In genomic region chr11:124644426-124645280, GRCh38 we compare ENCODE assay signal across 8 cellular contexts. TPM values are rescaled to one million over a fixed set of nuclear protein-coding genes. Genes with fewer than 3 reads are reported as not detected.
DNase-seq lines count a peak whose midpoint lies in the region; ATAC-seq and TF ChIP-seq lines count a peak whose summit lies in the region.

No MANE protein-coding gene starts in this region.

- peak overlapping the region; percentile 76 for H2AFZ ChIP-seq in OCI-LY7 (ENCODE audit: low read length)

- no peaks in the 10 kb centered on the region for H3K79me2 ChIP-seq in OCI-LY7 (ENCODE audit: insufficient read depth, low read depth, low read length)

- intact Hi-C loops in OCI-LY7 (cut with micrococcal nuclease; ENCODE audit: unreplicated experiment), result loop anchor here (1.0 kb wide), 2 partner anchors 119 to 193 kb away; no protein-coding TSS in a partner anchor

- ATAC-seq in GM19372 (IDR thresholded peaks at IDR 0.05; ENCODE audit: low read depth, unreplicated experiment), result peak; percentile 63

- DNase-seq in D341Med (ENCODE audit: low spot score), result peak; percentile 81
- peak; percentile 62 for DNase-seq in HuH-7 (ENCODE audit: low spot score)
- peak; percentile 51 for DNase-seq in OCI-LY7 (ENCODE audit: low spot score)
- peak; percentile 88 for DNase-seq in astrocyte of the cerebellum (ENCODE audit: low read depth)
- DNase-seq in hypothalamus (lab: John Stamatoyannopoulos, UW), result peak in 34 of 51 donors; percentile 2 to 69 (median 26)
- DNase-seq in skeletal muscle cell (ENCODE audit: low read depth), result no peak
- DNase-seq in mesenteric fat pad (ENCODE audit: low spot score), result no peak

- H3K9me3 ChIP-seq in OCI-LY7 (ENCODE audit: low read length), result no peaks in the 10 kb centered on the region

- TF ChIP-seq CTCF in OCI-LY7 (conservative IDR thresholded peaks at IDR 0.05; ENCODE audit: low read length), result peak; percentile 94
- peak; percentile 71 for TF ChIP-seq CTCF in astrocyte of the cerebellum (IDR thresholded peaks at IDR 0.05; ENCODE audit: low read depth, low read length, missing control alignments)

- H3K27ac ChIP-seq in OCI-LY7 (ENCODE audit: low read depth, low read length, poor library complexity, severe bottlenecking), result no peak overlapping the region

- no peak overlapping the region for H3K4me3 ChIP-seq in OCI-LY7 (ENCODE audit: low read depth, low read length, poor library complexity, severe bottlenecking)
- no peak overlapping the region for H3K4me3 ChIP-seq in astrocyte of the cerebellum (ENCODE audit: low read depth, low read length)
- H3K4me3 ChIP-seq in skeletal muscle cell (ENCODE audit: low read depth, low read length), result peak overlapping the region; percentile 9

- BruUV-seq in OCI-LY7 (replicated peaks; lab: Mats Ljungman, UMichigan), result no TSS peak

- H3K4me2 ChIP-seq in OCI-LY7 (ENCODE audit: low read length), result peak overlapping the region; percentile 38; the same call in 1 of the 2 replicates

- H3K9me2 ChIP-seq in OCI-LY7 (ENCODE audit: insufficient read depth, low read length), result no peaks in the 10 kb centered on the region

- POLR2A ChIA-PET in OCI-LY7 (lab: Charles Lee), result interaction anchor here (0.7 kb wide), 1 partner anchor 130 kb away, joined by 4 read pairs; no protein-coding TSS in a partner anchor

- H3K4me1 ChIP-seq in OCI-LY7 (ENCODE audit: insufficient read depth, low read length, poor library complexity, severe bottlenecking), result peaks cover 8% of the 10 kb centered on the region

- in situ Hi-C loops in astrocyte of the cerebellum (cut with HindIII; ENCODE audit: low sequenced_read_pairs), result no loop called here

- CTCF ChIA-PET in OCI-LY7 (lab: Charles Lee; ENCODE audit: unreplicated experiment), result interaction anchor here (1.3 kb wide), 1 partner anchor 193 kb away, joined by 3 read pairs; no protein-coding TSS in a partner anchor

- no peaks in the 10 kb centered on the region for H4K20me1 ChIP-seq in OCI-LY7 (ENCODE audit: insufficient read depth, low read length)

- H3K36me3 ChIP-seq in OCI-LY7 (ENCODE audit: insufficient read depth, low read length), result peaks cover 10% of the 10 kb centered on the region; the same call in 1 of the 2 replicates

RNA-seq across cellular contexts. Expression of gene TBRG1, which starts 22.0 kb away (rescaled TPM):
- total RNA-seq in OCI-LY7 (2014; rRNA removed; shearing (Covaris generic)), result 23.3 and 30.0 TPM in 2 replicates
- total RNA-seq in OCI-LY7 (2022) (34.0 and 39.1 TPM in 2 replicates), mesenteric fat pad (32.7 TPM)

RNA-seq across cellular contexts. Expression of gene SIAE, which starts 28.9 kb away (rescaled TPM):
- total RNA-seq in OCI-LY7 (2014; rRNA removed; shearing (Covaris generic)), result 2.6 and 4.8 TPM in 2 replicates
- total RNA-seq in OCI-LY7 (2022) (7.3 and 8.6 TPM in 2 replicates), mesenteric fat pad (28.2 TPM)

RNA-seq across cellular contexts. Expression of gene SPA17, which starts 29.1 kb away (rescaled TPM):
- total RNA-seq in OCI-LY7 (2014; rRNA removed; shearing (Covaris generic)), result 2.4 and 5.1 TPM in 2 replicates
- 5.1 and 5.5 TPM in 2 replicates for total RNA-seq in OCI-LY7 (2022)
- total RNA-seq in mesenteric fat pad, result 4.0 TPM

RNA-seq across cellular contexts. Expression of gene PANX3, which starts 33.4 kb away (rescaled TPM):
- total RNA-seq in OCI-LY7 (2014; rRNA removed; shearing (Covaris generic)), result not detected in 2 replicates
- total RNA-seq in OCI-LY7 (2022) (not detected in 2 replicates), mesenteric fat pad (not detected)

Comparison
In these comparisons a context has a peak if more than half of its experiments do, and no peak if none do; other contexts are left out.
1. DNase-seq: peak in D341Med (single experiment), HuH-7 (single experiment), OCI-LY7 (single experiment), astrocyte of the cerebellum (single experiment) and hypothalamus (34 of 51); none in skeletal muscle cell (single experiment) and mesenteric fat pad (single experiment).